ENCODE assay signal across 15 cellular contexts in genomic region chr2:188295067-188295685, GRCh38. TPM values are rescaled to one million over a fixed set of nuclear protein-coding genes. Genes with fewer than 3 reads are reported as not detected.
DNase-seq lines count a peak whose midpoint lies in the region; ATAC-seq and TF ChIP-seq lines count a peak whose summit lies in the region.
"Had no signal": no experiment of that assay in that cellular context is flagged by ENCODE, and none has a peak within 500 bp of the region (broad histone marks: within the 10 kb centered on the region; RNA-seq: fewer than 3 reads in every experiment).

No MANE protein-coding gene starts in this region.

- H3K4me3 ChIP-seq in ACC112 (ENCODE audit: low read depth, low read length) (peak overlapping the region; percentile 93), KMS-11 (IDR thresholded peaks at IDR 0.05; ENCODE audit: insufficient read depth, low read depth, low read length) (no peak overlapping the region), left lung (no peak overlapping the region)

- H3K4me2 ChIP-seq in KMS-11, result no peak overlapping the region

- H3K9ac ChIP-seq in KMS-11, result peak overlapping the region; percentile 33; the same call in 1 of the 2 replicates

- H3K27me3 Mint-ChIP-seq in nephron progenitor cell (ENCODE audit: low read depth, poor library complexity) (no peaks in the 10 kb centered on the region), T-helper 17 cell (peaks cover 29% of the 10 kb centered on the region)

- H3K79me2 ChIP-seq in ACC112 (ENCODE audit: control insufficient read depth, insufficient read depth, low read length, unreplicated experiment) (peaks cover 9% of the 10 kb centered on the region), KMS-11 (ENCODE audit: insufficient read depth, low read depth) (peaks cover 12% of the 10 kb centered on the region; the same call in 1 of the 2 replicates)

- H3K4me1 ChIP-seq in ACC112 (ENCODE audit: control insufficient read depth, insufficient read depth, low read length, unreplicated experiment) (peaks cover 21% of the 10 kb centered on the region), KMS-11 (ENCODE audit: low read depth, poor library complexity, severe bottlenecking) (peaks cover 9% of the 10 kb centered on the region), left lung (peaks cover 0 to 10% of the 10 kb centered on the region in 2 donors)
- H3K4me1 ChIP-seq: foreskin keratinocyte had no signal

- H3K27ac ChIP-seq in ACC112 (ENCODE audit: low read depth, low read length) (no peak overlapping the region), KMS-11 (peak overlapping the region; percentile 32), epithelial cell of prostate (peak overlapping the region; percentile 85), left lung (peak overlapping the region in 1 of 2 donors; percentile 97)
- H3K27ac ChIP-seq: foreskin keratinocyte, RWPE1 had no signal

- no peaks in the 10 kb centered on the region for H3K27me3 ChIP-seq in ACC112 (ENCODE audit: insufficient read depth, low read length)
- no peaks in the 10 kb centered on the region for H3K27me3 ChIP-seq in KMS-11 (ENCODE audit: insufficient read depth, low read depth)
- H3K27me3 ChIP-seq in left lung, result peaks cover 0 to 34% of the 10 kb centered on the region in 2 donors
- H3K27me3 ChIP-seq: foreskin keratinocyte had no signal

- H3K27ac Mint-ChIP-seq in nephron progenitor cell (peak overlapping the region; percentile 75), T-helper 17 cell (no peak overlapping the region)
- H3K27ac Mint-ChIP-seq: activated T-helper 1 cell treated with anti-CD3 and anti-CD28 coated beads, Interleukin-12 subunit alpha, Interleukin-12 subunit beta, Interleukin-2, Interleukin-4 antibody, amounts not matched to agents 30 ng/mL and 10 ng/mL and 1 ng/mL, durations not matched to agents 14 hours and 24 hours and 36 hours had no signal

- no peaks in the 10 kb centered on the region for H4K20me1 ChIP-seq in KMS-11 (ENCODE audit: insufficient read depth)

- H2AFZ ChIP-seq in ACC112 (ENCODE audit: low read length, unreplicated experiment) (no peak overlapping the region), KMS-11 (ENCODE audit: low read depth) (no peak overlapping the region)

- H3K4me1 Mint-ChIP-seq in nephron progenitor cell, result peaks cover 46% of the 10 kb centered on the region
- no peaks in the 10 kb centered on the region for H3K4me1 Mint-ChIP-seq in T-helper 17 cell

- H3K4me3 Mint-ChIP-seq in nephron progenitor cell (peak overlapping the region; percentile 91), T-helper 17 cell (no peak overlapping the region)
- H3K4me3 Mint-ChIP-seq: activated T-helper 1 cell treated with anti-CD3 and anti-CD28 coated beads, Interleukin-12 subunit alpha, Interleukin-12 subunit beta, Interleukin-2, Interleukin-4 antibody, amounts not matched to agents 30 ng/mL and 10 ng/mL and 1 ng/mL, durations not matched to agents 14 hours and 24 hours and 36 hours had no signal

- H3K36me3 Mint-ChIP-seq in nephron progenitor cell (ENCODE audit: low read depth) (no peaks in the 10 kb centered on the region), T-helper 17 cell (ENCODE audit: low read depth) (no peaks in the 10 kb centered on the region)

- intact Hi-C loops in left lung (cut with DNase I), result no loop called here

- no peak for ATAC-seq in HG03442 (IDR thresholded peaks at IDR 0.05; ENCODE audit: unreplicated experiment)
- no peak for ATAC-seq in T-helper 17 cell
- no peak for ATAC-seq in GM21381 (IDR thresholded peaks at IDR 0.05; ENCODE audit: unreplicated experiment)
- ATAC-seq in left lung, result no peak
- ATAC-seq: foreskin keratinocyte had no signal

- no peaks in the 10 kb centered on the region for H3K36me3 ChIP-seq in ACC112 (ENCODE audit: insufficient read depth, low read length)
- no peaks in the 10 kb centered on the region for H3K36me3 ChIP-seq in KMS-11 (ENCODE audit: insufficient read depth)
- H3K36me3 ChIP-seq in left lung, result no peaks in the 10 kb centered on the region

- TF ChIP-seq CTCF in KMS-11 (conservative IDR thresholded peaks at IDR 0.05; ENCODE audit: low read depth, low read length), result no peak
- no peak for TF ChIP-seq CTCF in nephron progenitor cell (IDR thresholded peaks at IDR 0.05)
- TF ChIP-seq CTCF in left lung (IDR thresholded peaks at IDR 0.05), result no peak

- H3K9me3 Mint-ChIP-seq in nephron progenitor cell, result no peaks in the 10 kb centered on the region
- H3K9me3 Mint-ChIP-seq: activated T-helper 1 cell treated with anti-CD3 and anti-CD28 coated beads, Interleukin-12 subunit alpha, Interleukin-12 subunit beta, Interleukin-2, Interleukin-4 antibody, amounts not matched to agents 30 ng/mL and 10 ng/mL and 1 ng/mL, durations not matched to agents 14 hours and 24 hours and 36 hours had no signal

- H3K9me3 ChIP-seq in T-helper 17 cell (ENCODE audit: control insufficient read depth, low read length, poor library complexity, severe bottlenecking), result no peaks in the 10 kb centered on the region
- no peaks in the 10 kb centered on the region for H3K9me3 ChIP-seq in left lung

- DNase-seq in epithelial cell of prostate (ENCODE audit: low read depth, low spot score), result no peak
- DNase-seq in nephron progenitor cell, result no peak
- no peak for DNase-seq in T-helper 17 cell
- no peak for DNase-seq in left lung
- DNase-seq: activated CD4-positive, CD25-positive, alpha-beta regulatory T cell; AML-193; central memory CD4-positive, alpha-beta T cell; foreskin keratinocyte; NCI-H226 had no signal

RNA-seq across cellular contexts. Expression of gene GULP1, which starts 3.5 kb away (rescaled TPM):
- total RNA-seq in T-helper 17 cell (not detected), left lung (10 to 100 TPM; 27.5 to 38.1 TPM)
- total RNA-seq: activated T-helper 1 cell treated with anti-CD3 and anti-CD28 coated beads, Interleukin-12 subunit alpha, Interleukin-12 subunit beta, Interleukin-2, Interleukin-4 antibody, amounts not matched to agents 30 ng/mL and 10 ng/mL and 1 ng/mL, durations not matched to agents 14 hours and 24 hours and 36 hours had no signal

Comparison
In these comparisons a context has a peak if more than half of its experiments do, and no peak if none do; other contexts are left out.
1. RNA of gene GULP1, which starts 3.5 kb away (total RNA-seq): 27.5 to 38.1 TPM in left lung; not detected in T-helper 17 cell; every median in the first group is over 10 times any median in the second.